Comparison of ENCODE assay signal across 1 cellular context in the genomic region with DNA sequence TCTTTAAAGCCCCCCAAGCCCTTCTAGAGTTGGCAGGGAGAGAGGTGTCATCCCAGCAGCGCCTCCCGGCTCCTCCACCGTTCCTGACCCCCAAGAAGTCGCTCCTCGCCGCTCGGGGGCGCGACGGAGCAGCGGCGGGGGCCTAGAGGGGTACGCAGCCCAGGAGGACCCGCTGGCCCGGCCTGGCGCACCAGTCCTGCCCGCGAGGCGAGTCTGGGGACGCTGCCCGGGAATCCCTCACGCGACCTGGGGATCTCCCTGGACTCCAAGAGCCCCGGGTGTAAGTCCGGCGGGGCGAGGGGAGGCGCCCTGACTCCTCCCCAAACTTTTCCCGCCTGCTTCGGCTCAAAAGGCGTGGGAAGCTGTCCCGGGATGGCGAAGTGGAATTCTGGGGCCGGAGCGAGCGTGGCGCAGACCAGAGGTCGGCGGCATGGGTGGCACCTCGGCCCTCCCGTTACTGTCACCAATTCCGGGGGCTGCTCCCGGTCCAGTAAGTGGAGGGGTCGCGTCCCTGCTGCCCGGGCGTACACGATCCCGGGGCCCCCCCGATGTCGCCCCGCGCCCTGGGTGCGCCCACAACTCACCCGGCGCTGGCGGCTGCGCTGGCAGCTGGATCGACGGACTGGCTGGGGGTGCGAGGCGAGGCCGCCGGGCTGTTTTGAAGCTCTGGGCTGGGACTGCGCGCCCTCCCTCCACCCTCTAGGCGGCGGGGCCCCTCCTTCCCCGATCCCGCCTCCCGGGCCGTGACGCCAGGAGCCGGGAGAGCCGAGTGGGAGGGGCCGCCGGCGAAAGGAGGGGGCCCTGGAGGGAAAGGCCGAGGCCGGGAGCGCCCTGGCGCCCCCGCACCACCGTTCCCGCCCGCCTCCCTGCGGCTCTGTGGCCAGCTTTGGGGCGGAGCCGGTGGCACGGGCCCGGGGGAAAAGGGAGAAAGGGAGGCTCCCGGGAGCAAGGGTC.
A peak's percentile ranks its signal among the peaks of the same experiment; 100 is the strongest.
TF ChIP-seq lines count a peak whose summit lies in the region.

A gene with protein sequence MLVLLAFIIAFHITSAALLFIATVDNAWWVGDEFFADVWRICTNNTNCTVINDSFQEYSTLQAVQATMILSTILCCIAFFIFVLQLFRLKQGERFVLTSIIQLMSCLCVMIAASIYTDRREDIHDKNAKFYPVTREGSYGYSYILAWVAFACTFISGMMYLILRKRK (minus strand): TSS at position 634 of the 954 bp plus-strand sequence. CDS start 32,981 bp downstream, outside the sequence.

TF ChIP-seq in HepG2, 621 proteins besides CTCF, POLR2A, EP300 and RAD21 (continued from another document and continues in another):
- TF ChIP-seq, protein P1, sequence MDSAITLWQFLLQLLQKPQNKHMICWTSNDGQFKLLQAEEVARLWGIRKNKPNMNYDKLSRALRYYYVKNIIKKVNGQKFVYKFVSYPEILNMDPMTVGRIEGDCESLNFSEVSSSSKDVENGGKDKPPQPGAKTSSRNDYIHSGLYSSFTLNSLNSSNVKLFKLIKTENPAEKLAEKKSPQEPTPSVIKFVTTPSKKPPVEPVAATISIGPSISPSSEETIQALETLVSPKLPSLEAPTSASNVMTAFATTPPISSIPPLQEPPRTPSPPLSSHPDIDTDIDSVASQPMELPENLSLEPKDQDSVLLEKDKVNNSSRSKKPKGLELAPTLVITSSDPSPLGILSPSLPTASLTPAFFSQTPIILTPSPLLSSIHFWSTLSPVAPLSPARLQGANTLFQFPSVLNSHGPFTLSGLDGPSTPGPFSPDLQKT (CRISPR knock-in tag; IDR thresholded peaks at IDR 0.05; ENCODE audit: borderline replicate concordance), result peak; percentile 83; the same call in 1 of the 2 replicates
- TF ChIP-seq, protein P2, sequence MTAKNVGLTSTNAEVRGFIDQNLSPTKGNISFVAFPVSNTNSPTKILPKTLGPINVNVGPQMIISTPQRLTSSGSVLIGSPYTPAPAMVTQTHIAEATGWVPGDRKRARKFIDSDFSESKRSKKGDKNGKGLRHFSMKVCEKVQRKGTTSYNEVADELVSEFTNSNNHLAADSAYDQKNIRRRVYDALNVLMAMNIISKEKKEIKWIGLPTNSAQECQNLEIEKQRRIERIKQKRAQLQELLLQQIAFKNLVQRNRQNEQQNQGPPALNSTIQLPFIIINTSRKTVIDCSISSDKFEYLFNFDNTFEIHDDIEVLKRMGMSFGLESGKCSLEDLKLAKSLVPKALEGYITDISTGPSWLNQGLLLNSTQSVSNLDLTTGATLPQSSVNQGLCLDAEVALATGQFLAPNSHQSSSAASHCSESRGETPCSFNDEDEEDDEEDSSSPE (CRISPR knock-in tag; IDR thresholded peaks at IDR 0.05), result peak; percentile 90
- peak; percentile 17; the same call in 1 of the 2 replicates for TF ChIP-seq HNF4G (IDR thresholded peaks at IDR 0.05; ENCODE audit: borderline replicate concordance, low read depth, low read length)
- no peak; the same call in 1 of the 2 replicates for TF ChIP-seq HNF4G (CRISPR knock-in tag; IDR thresholded peaks at IDR 0.05; ENCODE audit: borderline replicate concordance, low read depth)
- peak; percentile 66; the same call in 1 of the 2 replicates for TF ChIP-seq ZNF569 (CRISPR knock-in tag; IDR thresholded peaks at IDR 0.05; ENCODE audit: borderline replicate concordance)
- TF ChIP-seq REXO4 (CRISPR knock-in tag; IDR thresholded peaks at IDR 0.05; ENCODE audit: borderline replicate concordance), result no peak
- peak; percentile 34; the same call in 1 of the 2 replicates for TF ChIP-seq FOSL1 (CRISPR knock-in tag; IDR thresholded peaks at IDR 0.05; ENCODE audit: borderline replicate concordance)
- TF ChIP-seq ZNF10 (CRISPR knock-in tag; IDR thresholded peaks at IDR 0.05; ENCODE audit: borderline replicate concordance, low read depth), result no peak
- no peak for TF ChIP-seq NFYC (CRISPR knock-in tag; IDR thresholded peaks at IDR 0.05)
- no peak for TF ChIP-seq U2AF2 (IDR thresholded peaks at IDR 0.05; ENCODE audit: low read depth, low read length)
- no peak for TF ChIP-seq ZNF44 (CRISPR knock-in tag; IDR thresholded peaks at IDR 0.05)
- TF ChIP-seq, protein P3, sequence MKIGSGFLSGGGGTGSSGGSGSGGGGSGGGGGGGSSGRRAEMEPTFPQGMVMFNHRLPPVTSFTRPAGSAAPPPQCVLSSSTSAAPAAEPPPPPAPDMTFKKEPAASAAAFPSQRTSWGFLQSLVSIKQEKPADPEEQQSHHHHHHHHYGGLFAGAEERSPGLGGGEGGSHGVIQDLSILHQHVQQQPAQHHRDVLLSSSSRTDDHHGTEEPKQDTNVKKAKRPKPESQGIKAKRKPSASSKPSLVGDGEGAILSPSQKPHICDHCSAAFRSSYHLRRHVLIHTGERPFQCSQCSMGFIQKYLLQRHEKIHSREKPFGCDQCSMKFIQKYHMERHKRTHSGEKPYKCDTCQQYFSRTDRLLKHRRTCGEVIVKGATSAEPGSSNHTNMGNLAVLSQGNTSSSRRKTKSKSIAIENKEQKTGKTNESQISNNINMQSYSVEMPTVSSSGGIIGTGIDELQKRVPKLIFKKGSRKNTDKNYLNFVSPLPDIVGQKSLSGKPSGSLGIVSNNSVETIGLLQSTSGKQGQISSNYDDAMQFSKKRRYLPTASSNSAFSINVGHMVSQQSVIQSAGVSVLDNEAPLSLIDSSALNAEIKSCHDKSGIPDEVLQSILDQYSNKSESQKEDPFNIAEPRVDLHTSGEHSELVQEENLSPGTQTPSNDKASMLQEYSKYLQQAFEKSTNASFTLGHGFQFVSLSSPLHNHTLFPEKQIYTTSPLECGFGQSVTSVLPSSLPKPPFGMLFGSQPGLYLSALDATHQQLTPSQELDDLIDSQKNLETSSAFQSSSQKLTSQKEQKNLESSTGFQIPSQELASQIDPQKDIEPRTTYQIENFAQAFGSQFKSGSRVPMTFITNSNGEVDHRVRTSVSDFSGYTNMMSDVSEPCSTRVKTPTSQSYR (CRISPR knock-in tag; IDR thresholded peaks at IDR 0.05; ENCODE audit: borderline replicate concordance), result peak; percentile 49; the same call in 1 of the 2 replicates
- peak; percentile 11; the same call in 1 of the 2 replicates for TF ChIP-seq HMG20A (CRISPR knock-in tag; IDR thresholded peaks at IDR 0.05; ENCODE audit: borderline replicate concordance)
- TF ChIP-seq, protein P4, sequence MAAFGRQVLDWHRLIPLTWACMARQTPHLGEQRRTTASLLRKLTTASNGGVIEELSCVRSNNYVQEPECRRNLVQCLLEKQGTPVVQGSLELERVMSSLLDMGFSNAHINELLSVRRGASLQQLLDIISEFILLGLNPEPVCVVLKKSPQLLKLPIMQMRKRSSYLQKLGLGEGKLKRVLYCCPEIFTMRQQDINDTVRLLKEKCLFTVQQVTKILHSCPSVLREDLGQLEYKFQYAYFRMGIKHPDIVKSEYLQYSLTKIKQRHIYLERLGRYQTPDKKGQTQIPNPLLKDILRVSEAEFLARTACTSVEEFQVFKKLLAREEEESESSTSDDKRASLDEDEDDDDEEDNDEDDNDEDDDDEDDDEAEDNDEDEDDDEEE (CRISPR knock-in tag; IDR thresholded peaks at IDR 0.05), result no peak; the same call in 1 of the 2 replicates
- TF ChIP-seq MXI1 (IDR thresholded peaks at IDR 0.05; ENCODE audit: borderline replicate concordance, low read depth, low read length), result peak; percentile 44; the same call in 2 of the 3 replicates
- TF ChIP-seq, protein P5, sequence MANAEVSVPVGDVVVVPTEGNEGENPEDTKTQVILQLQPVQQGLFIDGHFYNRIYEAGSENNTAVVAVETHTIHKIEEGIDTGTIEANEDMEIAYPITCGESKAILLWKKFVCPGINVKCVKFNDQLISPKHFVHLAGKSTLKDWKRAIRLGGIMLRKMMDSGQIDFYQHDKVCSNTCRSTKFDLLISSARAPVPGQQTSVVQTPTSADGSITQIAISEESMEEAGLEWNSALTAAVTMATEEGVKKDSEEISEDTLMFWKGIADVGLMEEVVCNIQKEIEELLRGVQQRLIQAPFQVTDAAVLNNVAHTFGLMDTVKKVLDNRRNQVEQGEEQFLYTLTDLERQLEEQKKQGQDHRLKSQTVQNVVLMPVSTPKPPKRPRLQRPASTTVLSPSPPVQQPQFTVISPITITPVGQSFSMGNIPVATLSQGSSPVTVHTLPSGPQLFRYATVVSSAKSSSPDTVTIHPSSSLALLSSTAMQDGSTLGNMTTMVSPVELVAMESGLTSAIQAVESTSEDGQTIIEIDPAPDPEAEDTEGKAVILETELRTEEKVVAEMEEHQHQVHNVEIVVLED (CRISPR knock-in tag; IDR thresholded peaks at IDR 0.05; ENCODE audit: borderline replicate concordance), result peak; percentile 49; the same call in 1 of the 2 replicates
- TF ChIP-seq ZNF546 (CRISPR knock-in tag; conservative IDR thresholded peaks at IDR 0.05), result no peak
- no peak for TF ChIP-seq RFX1 (IDR thresholded peaks at IDR 0.05)
- peak; percentile 64 for TF ChIP-seq THAP11 (CRISPR knock-in tag; IDR thresholded peaks at IDR 0.05)
- TF ChIP-seq, protein P6, sequence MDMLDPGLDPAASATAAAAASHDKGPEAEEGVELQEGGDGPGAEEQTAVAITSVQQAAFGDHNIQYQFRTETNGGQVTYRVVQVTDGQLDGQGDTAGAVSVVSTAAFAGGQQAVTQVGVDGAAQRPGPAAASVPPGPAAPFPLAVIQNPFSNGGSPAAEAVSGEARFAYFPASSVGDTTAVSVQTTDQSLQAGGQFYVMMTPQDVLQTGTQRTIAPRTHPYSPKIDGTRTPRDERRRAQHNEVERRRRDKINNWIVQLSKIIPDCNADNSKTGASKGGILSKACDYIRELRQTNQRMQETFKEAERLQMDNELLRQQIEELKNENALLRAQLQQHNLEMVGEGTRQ (IDR thresholded peaks at IDR 0.05; ENCODE audit: low read depth, low read length), result no peak
- TF ChIP-seq, protein P6 (CRISPR knock-in tag; IDR thresholded peaks at IDR 0.05; ENCODE audit: borderline replicate concordance), result no peak
- TF ChIP-seq, protein P7, sequence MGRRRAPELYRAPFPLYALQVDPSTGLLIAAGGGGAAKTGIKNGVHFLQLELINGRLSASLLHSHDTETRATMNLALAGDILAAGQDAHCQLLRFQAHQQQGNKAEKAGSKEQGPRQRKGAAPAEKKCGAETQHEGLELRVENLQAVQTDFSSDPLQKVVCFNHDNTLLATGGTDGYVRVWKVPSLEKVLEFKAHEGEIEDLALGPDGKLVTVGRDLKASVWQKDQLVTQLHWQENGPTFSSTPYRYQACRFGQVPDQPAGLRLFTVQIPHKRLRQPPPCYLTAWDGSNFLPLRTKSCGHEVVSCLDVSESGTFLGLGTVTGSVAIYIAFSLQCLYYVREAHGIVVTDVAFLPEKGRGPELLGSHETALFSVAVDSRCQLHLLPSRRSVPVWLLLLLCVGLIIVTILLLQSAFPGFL (CRISPR knock-in tag; IDR thresholded peaks at IDR 0.05), result no peak
- TF ChIP-seq ZNF7 (CRISPR knock-in tag; IDR thresholded peaks at IDR 0.05), result no peak; the same call in 1 of the 2 replicates
- TF ChIP-seq ZNF331 (CRISPR knock-in tag; IDR thresholded peaks at IDR 0.05), result peak; percentile 65; the same call in 1 of the 2 replicates
- 0 out of 2 replicates have a peak, but pooled peaks have one; percentile 91 for TF ChIP-seq PAX8 (CRISPR knock-in tag; IDR thresholded peaks at IDR 0.05; ENCODE audit: borderline replicate concordance)
- TF ChIP-seq, protein P8, sequence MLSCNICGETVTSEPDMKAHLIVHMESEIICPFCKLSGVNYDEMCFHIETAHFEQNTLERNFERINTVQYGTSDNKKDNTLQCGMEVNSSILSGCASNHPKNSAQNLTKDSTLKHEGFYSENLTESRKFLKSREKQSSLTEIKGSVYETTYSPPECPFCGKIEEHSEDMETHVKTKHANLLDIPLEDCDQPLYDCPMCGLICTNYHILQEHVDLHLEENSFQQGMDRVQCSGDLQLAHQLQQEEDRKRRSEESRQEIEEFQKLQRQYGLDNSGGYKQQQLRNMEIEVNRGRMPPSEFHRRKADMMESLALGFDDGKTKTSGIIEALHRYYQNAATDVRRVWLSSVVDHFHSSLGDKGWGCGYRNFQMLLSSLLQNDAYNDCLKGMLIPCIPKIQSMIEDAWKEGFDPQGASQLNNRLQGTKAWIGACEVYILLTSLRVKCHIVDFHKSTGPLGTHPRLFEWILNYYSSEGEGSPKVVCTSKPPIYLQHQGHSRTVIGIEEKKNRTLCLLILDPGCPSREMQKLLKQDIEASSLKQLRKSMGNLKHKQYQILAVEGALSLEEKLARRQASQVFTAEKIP (CRISPR knock-in tag; IDR thresholded peaks at IDR 0.05; ENCODE audit: borderline replicate concordance), result no peak
- TF ChIP-seq ZNF557 (CRISPR knock-in tag; IDR thresholded peaks at IDR 0.05), result 0 out of 2 replicates have a peak, but pooled peaks have one; percentile 59
- no peak for TF ChIP-seq ZNF382 (CRISPR knock-in tag; IDR thresholded peaks at IDR 0.05; ENCODE audit: borderline replicate concordance)
- peak; percentile 28; the same call in 1 of the 2 replicates for TF ChIP-seq TGIF2 (CRISPR knock-in tag; IDR thresholded peaks at IDR 0.05)
- no peak for TF ChIP-seq NONO (IDR thresholded peaks at IDR 0.05)
- peak; percentile 85 for TF ChIP-seq NONO (CRISPR knock-in tag; conservative IDR thresholded peaks at IDR 0.05)
- TF ChIP-seq, protein P9, sequence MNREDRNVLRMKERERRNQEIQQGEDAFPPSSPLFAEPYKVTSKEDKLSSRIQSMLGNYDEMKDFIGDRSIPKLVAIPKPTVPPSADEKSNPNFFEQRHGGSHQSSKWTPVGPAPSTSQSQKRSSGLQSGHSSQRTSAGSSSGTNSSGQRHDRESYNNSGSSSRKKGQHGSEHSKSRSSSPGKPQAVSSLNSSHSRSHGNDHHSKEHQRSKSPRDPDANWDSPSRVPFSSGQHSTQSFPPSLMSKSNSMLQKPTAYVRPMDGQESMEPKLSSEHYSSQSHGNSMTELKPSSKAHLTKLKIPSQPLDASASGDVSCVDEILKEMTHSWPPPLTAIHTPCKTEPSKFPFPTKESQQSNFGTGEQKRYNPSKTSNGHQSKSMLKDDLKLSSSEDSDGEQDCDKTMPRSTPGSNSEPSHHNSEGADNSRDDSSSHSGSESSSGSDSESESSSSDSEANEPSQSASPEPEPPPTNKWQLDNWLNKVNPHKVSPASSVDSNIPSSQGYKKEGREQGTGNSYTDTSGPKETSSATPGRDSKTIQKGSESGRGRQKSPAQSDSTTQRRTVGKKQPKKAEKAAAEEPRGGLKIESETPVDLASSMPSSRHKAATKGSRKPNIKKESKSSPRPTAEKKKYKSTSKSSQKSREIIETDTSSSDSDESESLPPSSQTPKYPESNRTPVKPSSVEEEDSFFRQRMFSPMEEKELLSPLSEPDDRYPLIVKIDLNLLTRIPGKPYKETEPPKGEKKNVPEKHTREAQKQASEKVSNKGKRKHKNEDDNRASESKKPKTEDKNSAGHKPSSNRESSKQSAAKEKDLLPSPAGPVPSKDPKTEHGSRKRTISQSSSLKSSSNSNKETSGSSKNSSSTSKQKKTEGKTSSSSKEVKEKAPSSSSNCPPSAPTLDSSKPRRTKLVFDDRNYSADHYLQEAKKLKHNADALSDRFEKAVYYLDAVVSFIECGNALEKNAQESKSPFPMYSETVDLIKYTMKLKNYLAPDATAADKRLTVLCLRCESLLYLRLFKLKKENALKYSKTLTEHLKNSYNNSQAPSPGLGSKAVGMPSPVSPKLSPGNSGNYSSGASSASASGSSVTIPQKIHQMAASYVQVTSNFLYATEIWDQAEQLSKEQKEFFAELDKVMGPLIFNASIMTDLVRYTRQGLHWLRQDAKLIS (CRISPR knock-in tag; IDR thresholded peaks at IDR 0.05), result no peak
- peak; percentile 97 for TF ChIP-seq ZNF674 (CRISPR knock-in tag; IDR thresholded peaks at IDR 0.05; ENCODE audit: low read depth)
- TF ChIP-seq FOXP1 (IDR thresholded peaks at IDR 0.05), result no peak
- TF ChIP-seq FOXP1 (CRISPR knock-in tag; IDR thresholded peaks at IDR 0.05), result no peak; the same call in none of the 2 replicates
- peak; percentile 95 for TF ChIP-seq ARNT2 (CRISPR knock-in tag; IDR thresholded peaks at IDR 0.05; ENCODE audit: low read depth)
- peak; percentile 83; the same call in 1 of the 2 replicates for TF ChIP-seq SNAPC2 (CRISPR knock-in tag; IDR thresholded peaks at IDR 0.05)
- no peak for TF ChIP-seq JUNB (CRISPR knock-in tag; IDR thresholded peaks at IDR 0.05; ENCODE audit: borderline replicate concordance)
